Comparison of ENCODE assay signal across 1 cellular context in genomic region chrX:147916375-147916968, GRCh38.
TF ChIP-seq lines count a peak whose summit lies in the region.

No MANE protein-coding gene starts in this region.

TF ChIP-seq in K562, 482 proteins besides CTCF, POLR2A, EP300 and RAD21:
- TF ChIP-seq, protein P1, sequence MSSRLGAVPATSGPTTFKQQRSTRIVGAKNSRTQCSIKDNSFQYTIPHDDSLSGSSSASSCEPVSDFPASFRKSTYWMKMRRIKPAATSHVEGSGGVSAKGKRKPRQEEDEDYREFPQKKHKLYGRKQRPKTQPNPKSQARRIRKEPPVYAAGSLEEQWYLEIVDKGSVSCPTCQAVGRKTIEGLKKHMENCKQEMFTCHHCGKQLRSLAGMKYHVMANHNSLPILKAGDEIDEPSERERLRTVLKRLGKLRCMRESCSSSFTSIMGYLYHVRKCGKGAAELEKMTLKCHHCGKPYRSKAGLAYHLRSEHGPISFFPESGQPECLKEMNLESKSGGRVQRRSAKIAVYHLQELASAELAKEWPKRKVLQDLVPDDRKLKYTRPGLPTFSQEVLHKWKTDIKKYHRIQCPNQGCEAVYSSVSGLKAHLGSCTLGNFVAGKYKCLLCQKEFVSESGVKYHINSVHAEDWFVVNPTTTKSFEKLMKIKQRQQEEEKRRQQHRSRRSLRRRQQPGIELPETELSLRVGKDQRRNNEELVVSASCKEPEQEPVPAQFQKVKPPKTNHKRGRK (tag; IDR thresholded peaks at IDR 0.05) = peak; percentile 59; the same call in 1 of the 2 replicates
- TF ChIP-seq TBP (optimal IDR thresholded peaks at IDR 0.05; ENCODE audit: low read depth, low read length) = no peak
